Comparison of ENCODE assay signal across 8 cellular contexts in the genomic region with DNA sequence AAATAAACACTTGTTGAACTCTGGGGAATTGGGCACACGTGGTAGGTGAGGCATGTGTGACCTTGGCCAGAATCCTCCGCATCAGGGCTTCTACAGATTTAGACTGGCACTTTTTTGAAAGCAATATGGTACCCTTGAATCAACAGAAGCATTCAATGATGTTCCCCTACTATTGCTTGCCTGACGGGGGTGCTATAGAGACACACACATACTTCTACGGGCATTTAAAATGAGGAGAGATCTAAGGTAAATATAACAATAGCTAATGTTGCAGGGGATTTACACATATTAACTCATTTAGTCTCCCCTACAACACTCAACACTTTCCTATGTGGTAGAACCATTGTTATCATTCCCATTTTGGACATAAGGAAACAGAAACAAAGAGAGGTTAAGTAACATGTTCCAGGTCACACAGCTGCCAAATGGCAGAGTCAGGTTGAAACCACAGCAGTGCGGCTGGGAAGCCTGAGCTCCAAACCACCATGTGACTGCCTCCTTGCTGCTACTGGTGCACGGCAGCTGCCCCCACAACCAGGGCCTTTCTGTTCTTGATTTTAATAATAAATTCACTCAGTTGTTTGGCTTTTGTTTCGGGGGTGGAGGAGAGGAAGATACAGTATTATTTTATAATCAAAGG.
A peak's percentile ranks its signal among the peaks of the same experiment; 100 is the strongest.
DNase-seq lines count a peak whose midpoint lies in the region; ATAC-seq and TF ChIP-seq lines count a peak whose summit lies in the region.

No MANE protein-coding gene starts in this region.

- no peak overlapping the region for H3K9ac ChIP-seq in OCI-LY1 (ENCODE audit: low read length)

- H3K9me3 ChIP-seq in OCI-LY1 (ENCODE audit: low read length), result no peaks in the 10 kb centered on the region

- no peaks in the 10 kb centered on the region for H3K4me1 ChIP-seq in OCI-LY1 (ENCODE audit: insufficient read depth, low read length, severe bottlenecking)

- no peaks in the 10 kb centered on the region for H3K27me3 ChIP-seq in OCI-LY1 (ENCODE audit: insufficient read depth, low read length)

- no peaks in the 10 kb centered on the region for H4K20me1 ChIP-seq in OCI-LY1 (ENCODE audit: insufficient read depth, low read length)

- TF ChIP-seq CTCF in C4-2B (conservative IDR thresholded peaks at IDR 0.05), result peak; percentile 19; the same call in 1 of the 2 replicates
- TF ChIP-seq CTCF in OCI-LY1 (IDR thresholded peaks at IDR 0.05; ENCODE audit: low read length), result peak; percentile 55

- no peak overlapping the region for H3K4me2 ChIP-seq in OCI-LY1 (ENCODE audit: low read length)

- H3K9me2 ChIP-seq in OCI-LY1 (ENCODE audit: low read depth, low read length), result no peaks in the 10 kb centered on the region

- DNase-seq in LoVo (ENCODE audit: low spot score), result no peak
- no peak for DNase-seq in DMS153 (lab: John Stamatoyannopoulos, UW)
- DNase-seq in AML-193 (lab: John Stamatoyannopoulos, UW), result no peak
- no peak for DNase-seq in midbrain (lab: John Stamatoyannopoulos, UW)

- H3K36me3 ChIP-seq in OCI-LY1 (ENCODE audit: insufficient read depth, low read length), result no peaks in the 10 kb centered on the region

- H3K27ac ChIP-seq in C4-2B (no peak overlapping the region), OCI-LY1 (ENCODE audit: low read depth, low read length, poor library complexity, severe bottlenecking) (no peak overlapping the region)

- no peak overlapping the region for H2AFZ ChIP-seq in OCI-LY1 (ENCODE audit: low read length)

- no peaks in the 10 kb centered on the region for H3F3A ChIP-seq in OCI-LY1 (ENCODE audit: insufficient read depth, low read length)

- peak; percentile 92 for ATAC-seq in GM18867 (IDR thresholded peaks at IDR 0.05; ENCODE audit: unreplicated experiment)
- ATAC-seq in HG02763 (IDR thresholded peaks at IDR 0.05; ENCODE audit: unreplicated experiment), result peak; percentile 83

- H3K4me3 ChIP-seq in OCI-LY1 (ENCODE audit: low read depth, low read length, poor library complexity, severe bottlenecking), result no peak overlapping the region

- no peaks in the 10 kb centered on the region for H3K79me2 ChIP-seq in OCI-LY1 (ENCODE audit: insufficient read depth, low read length)
